Comparison of ENCODE assay signal across 24 cellular contexts in the genomic region with DNA sequence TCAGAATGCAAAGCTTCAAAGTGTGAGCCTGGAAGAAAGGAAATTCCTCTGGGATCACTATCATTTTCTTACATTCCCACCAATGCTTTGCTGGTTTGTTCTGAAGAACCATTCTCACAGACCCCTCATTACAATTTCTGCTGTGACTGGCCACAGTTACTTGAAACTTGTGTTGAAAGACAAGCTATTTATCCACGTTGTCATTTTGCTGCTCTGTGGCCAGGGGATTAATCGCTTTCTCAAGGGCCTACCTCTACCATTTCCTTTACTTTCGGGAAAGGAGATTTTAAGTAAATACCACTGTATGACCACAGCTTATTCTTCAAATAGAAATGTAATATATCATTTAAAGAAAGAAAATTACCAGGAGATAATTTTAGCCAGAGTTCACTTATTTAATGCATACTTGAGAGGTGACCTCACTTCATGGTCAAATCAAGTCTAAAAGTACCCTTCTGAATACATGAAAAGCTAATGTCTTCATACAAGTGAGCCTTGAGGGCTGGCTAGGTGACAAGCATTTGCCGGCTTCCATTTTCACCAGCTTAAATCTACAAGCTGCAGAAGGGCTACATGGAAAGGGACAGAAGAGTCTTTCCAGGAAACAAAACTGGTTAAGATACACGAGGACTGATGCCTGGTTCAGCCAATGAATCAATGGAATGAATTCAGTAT.
A peak's percentile ranks its signal among the peaks of the same experiment; 100 is the strongest.
DNase-seq lines count a peak whose midpoint lies in the region; ATAC-seq and TF ChIP-seq lines count a peak whose summit lies in the region.
"Had no signal": no experiment of that assay in that cellular context is flagged by ENCODE, and none has a peak within 500 bp of the region (broad histone marks: within the 10 kb centered on the region; RNA-seq: fewer than 3 reads in every experiment).

No MANE protein-coding gene starts in this region.

- H3F3A ChIP-seq in GM23248 (ENCODE audit: insufficient read depth) = no peaks in the 10 kb centered on the region

- peak; percentile 32 for DNase-seq in NCI-H2227 (lab: John Stamatoyannopoulos, UW; ENCODE audit: unreplicated experiment)
- peak; percentile 30 for DNase-seq in astrocyte of the spinal cord (ENCODE audit: low read depth, low spot score)
- DNase-seq in iris pigment epithelial cell (ENCODE audit: low read depth) = peak; percentile 18
- DNase-seq in GM23248 = no peak
- DNase-seq in GM19238 (ENCODE audit: insufficient read length, low spot score) = no peak
- DNase-seq: Calu3, DMS153, DND-41, H9, Karpas-422, NCI-H1092, NCI-H1436, NCI-H187, NCI-H2171 treated with DMSO at 0.1 percent for 48 hours, NCI-H446, NCI-H524 treated with DMSO at 0.1 percent for 48 hours, NCI-H774, PC-3 had no signal

- no peaks in the 10 kb centered on the region for H4K20me1 ChIP-seq in GM23248 (ENCODE audit: insufficient read depth)

- WGBS in GM23248 (ENCODE audit: low coverage in 1 of 2, low lambda C conversion rate in 2 of 2, missing lambda C conversion rate in 2 of 2), 2 experiments = 52 to 56% methylated on average over 5 of the region's 5 CpGs

- H3K27me3 ChIP-seq in neuron (ENCODE audit: insufficient read depth, low read length) (no peaks in the 10 kb centered on the region), GM23248 (replicated peaks; ENCODE audit: insufficient read depth) (no peaks in the 10 kb centered on the region)
- H3K27me3 ChIP-seq: SJSA1 had no signal

- H3K4me3 ChIP-seq in astrocyte of the spinal cord (ENCODE audit: low read depth, low read length) (no peak overlapping the region), neuron (ENCODE audit: low read length) (peak overlapping the region; percentile 30), GM23248 (no peak overlapping the region)
- H3K4me3 ChIP-seq: SJSA1 had no signal

- peak overlapping the region; percentile 79 for H2AFZ ChIP-seq in neuron (ENCODE audit: low read depth, low read length)
- H2AFZ ChIP-seq in GM23248 = no peak overlapping the region

- H3K36me3 ChIP-seq in neuron (ENCODE audit: insufficient read depth, low read length) = no peaks in the 10 kb centered on the region
- H3K36me3 ChIP-seq in GM23248 (ENCODE audit: low read depth) = no peaks in the 10 kb centered on the region
- H3K36me3 ChIP-seq: SJSA1 had no signal

- H3K27ac ChIP-seq in GM23248 = no peak overlapping the region
- H3K27ac ChIP-seq: SJSA1 had no signal

- in situ Hi-C loops in astrocyte of the spinal cord (cut with HindIII; ENCODE audit: low sequenced_read_pairs) (no loop called here), GM23248 (cut with MboI) (no loop called here)

- H3K4me1 ChIP-seq in neuron (ENCODE audit: insufficient read depth, low read length) (peaks cover 16% of the 10 kb centered on the region), GM23248 (ENCODE audit: insufficient read depth) (no peaks in the 10 kb centered on the region)
- H3K4me1 ChIP-seq: SJSA1 had no signal

- no peak overlapping the region for H3K4me2 ChIP-seq in GM23248 (ENCODE audit: unreplicated experiment)

- H3K9ac ChIP-seq in GM23248 = no peak overlapping the region

- ATAC-seq in GM21367 (IDR thresholded peaks at IDR 0.05; ENCODE audit: unreplicated experiment) = no peak
- no peak for ATAC-seq in GM21576 (IDR thresholded peaks at IDR 0.05; ENCODE audit: unreplicated experiment)
- ATAC-seq: HepG2, PC-3, Right ventricle myocardium inferior had no signal

- no peak for TF ChIP-seq CTCF in astrocyte of the spinal cord (IDR thresholded peaks at IDR 0.05; ENCODE audit: low read depth, low read length)

- H3K9me2 ChIP-seq in GM23248 (ENCODE audit: insufficient read depth) = no peaks in the 10 kb centered on the region

- H3K79me2 ChIP-seq in GM23248 (ENCODE audit: insufficient read depth) = no peaks in the 10 kb centered on the region

- H3K9me3 ChIP-seq in neuron (ENCODE audit: low read length) (no peaks in the 10 kb centered on the region), GM23248 (ENCODE audit: low read depth) (no peaks in the 10 kb centered on the region)
- H3K9me3 ChIP-seq: SJSA1 had no signal

Comparison
In these comparisons a context has a peak if more than half of its experiments do, and no peak if none do; other contexts are left out.
1. DNase-seq: peak in NCI-H2227 (single experiment), astrocyte of the spinal cord (single experiment) and iris pigment epithelial cell (single experiment); none in GM23248 (single experiment) and GM19238 (single experiment).